29 cellular contexts compared by ENCODE assay signal in genomic region chr5:56078271-56078670, GRCh38.
DNase-seq lines count a peak whose midpoint lies in the region; ATAC-seq and TF ChIP-seq lines count a peak whose summit lies in the region.
"Had no signal": no experiment of that assay in that cellular context is flagged by ENCODE, and none has a peak within 500 bp of the region (broad histone marks: within the 10 kb centered on the region; RNA-seq: fewer than 3 reads in every experiment).

No MANE protein-coding gene starts in this region.

- peaks cover 43% of the 10 kb centered on the region for H3K4me1 Mint-ChIP-seq in T-helper 2 cell treated with Interferon-gamma antibody and Interleukin-4, amounts not matched to agents 5 μg/mL and 100 μg/mL, for 36 hours (ENCODE audit: low read depth)

- H3K36me3 Mint-ChIP-seq in T-helper 2 cell treated with Interferon-gamma antibody and Interleukin-4, amounts not matched to agents 5 μg/mL and 100 μg/mL, for 36 hours (ENCODE audit: low read depth) = peaks cover 2% of the 10 kb centered on the region

- peaks cover 0 to 5% (median 2%) of the 10 kb centered on the region in 11 experiments; a peak in 12 of 22 replicates for H3K9me3 ChIP-seq in BLaER1 treated with 17β-estradiol and CSF1 and Interleukin-3, amounts not matched to agents 10 nM and 100 nM (replicated peaks in 1 of 11)
- H3K9me3 ChIP-seq in gastrocnemius medialis = no peaks in the 10 kb centered on the region
- H3K9me3 ChIP-seq: SK-N-SH, tibial nerve had no signal

- peak overlapping the region in 1 of 10 experiments; percentile 9; a peak in 2 of 20 replicates for H3K4me3 ChIP-seq in BLaER1 treated with 17β-estradiol and CSF1 and Interleukin-3, amounts not matched to agents 10 nM and 100 nM
- no peak overlapping the region for H3K4me3 ChIP-seq in gastrocnemius medialis
- H3K4me3 ChIP-seq: dorsolateral prefrontal cortex, lung, tibial nerve had no signal

- TF ChIP-seq POLR2A in gastrocnemius medialis (IDR thresholded peaks at IDR 0.05) = no peak

- no peaks in the 10 kb centered on the region for H3K36me3 ChIP-seq in BLaER1 treated with 17β-estradiol and CSF1 and Interleukin-3, amounts not matched to agents 10 nM and 100 nM
- H3K36me3 ChIP-seq in gastrocnemius medialis = no peaks in the 10 kb centered on the region
- H3K36me3 ChIP-seq: tibial nerve had no signal

- no peaks in the 10 kb centered on the region for H3K27me3 ChIP-seq in BLaER1 treated with 17β-estradiol and CSF1 and Interleukin-3, amounts not matched to agents 10 nM and 100 nM
- H3K27me3 ChIP-seq in gastrocnemius medialis = no peaks in the 10 kb centered on the region
- H3K27me3 ChIP-seq: tibial nerve had no signal

- H3K4me2 ChIP-seq in BLaER1 treated with 17β-estradiol and CSF1 and Interleukin-3, amounts not matched to agents 10 nM and 100 nM = peak overlapping the region; percentile 53 to 94 (median 68)
- H3K4me2 ChIP-seq: SK-N-SH had no signal

- no peak overlapping the region for H3K27ac Mint-ChIP-seq in T-helper 2 cell treated with Interferon-gamma antibody and Interleukin-4, amounts not matched to agents 5 μg/mL and 100 μg/mL, for 36 hours
- H3K27ac Mint-ChIP-seq: activated naive CD8-positive, alpha-beta T cell treated with anti-CD3 and anti-CD28 coated beads, Interleukin-2, amount 50 U/mL, for 24 hours; stimulated activated naive CD8-positive, alpha-beta T cell treated with anti-CD3 and anti-CD28 coated beads, Interleukin-15, Interleukin-2, amounts not matched to agents 100 ng/mL and 50 ng/mL, for 24 hours; T-helper 17 cell had no signal

- H3K4me1 ChIP-seq in BLaER1 treated with 17β-estradiol and CSF1 and Interleukin-3, amounts not matched to agents 10 nM and 100 nM = peaks cover 32 to 48% (median 41%) of the 10 kb centered on the region in 10 experiments
- H3K4me1 ChIP-seq in gastrocnemius medialis = peaks cover 4 to 10% of the 10 kb centered on the region in 2 donors

- TF ChIP-seq CTCF in gastrocnemius medialis (IDR thresholded peaks at IDR 0.05 in 4 of 5, conservative IDR thresholded peaks at IDR 0.05 in 1 of 5) (no peak), GM10266 (IDR thresholded peaks at IDR 0.05; ENCODE audit: control insufficient read depth, insufficient read depth, low read depth, missing control alignments) (no peak)

- in situ Hi-C loops in gastrocnemius medialis (cut with MboI; ENCODE audit: low sequenced_read_pairs in 4 of 4) = no loop called here

- DNase-seq in left ventricle myocardium superior = no peak
- no peak for DNase-seq in gastrocnemius medialis
- DNase-seq in activated CD4-positive, alpha-beta T cell treated with anti-CD3 and anti-CD28 coated beads for 48 hours = no peak
- no peak for DNase-seq in NCI-H1694 (lab: John Stamatoyannopoulos, UW)
- DNase-seq in GM10266 (ENCODE audit: extremely low spot score) = no peak
- DNase-seq in T-helper 2 cell treated with Interferon-gamma antibody and Interleukin-4, amounts not matched to agents 5 μg/mL and 100 μg/mL, for 36 hours (ENCODE audit: low spot score) = no peak
- DNase-seq: ACHN; activated CD4-positive, alpha-beta T cell treated with anti-CD3 and anti-CD28 coated beads for 1 hour; activated CD8-positive, alpha-beta memory T cell treated with anti-CD3 and anti-CD28 coated beads for 24 hours; activated gamma-delta T cell; activated naive CD8-positive, alpha-beta T cell treated with anti-CD3 and anti-CD28 coated beads, Interleukin-2, amount 50 U/mL, for 24 hours; activated T-cell treated with anti-CD3 and anti-CD28 coated beads, Interleukin-2, amount 50 U/mL, for 1 hour; cerebellar nuclear complex; COR-L47; DMS79 treated with DMSO at 0.1 percent for 48 hours; dorsolateral prefrontal cortex; GF-D8; HCEC 1CT; NCI-H1092 treated with DMSO at 0.1 percent for 48 hours; NCI-H2029; NCI-H2227 treated with DMSO at 0.1 percent for 48 hours; SK-N-SH; T-helper 17 cell had no signal

- H3K9me3 Mint-ChIP-seq in T-helper 2 cell treated with Interferon-gamma antibody and Interleukin-4, amounts not matched to agents 5 μg/mL and 100 μg/mL, for 36 hours = no peaks in the 10 kb centered on the region
- H3K9me3 Mint-ChIP-seq: stimulated activated naive CD8-positive, alpha-beta T cell treated with anti-CD3 and anti-CD28 coated beads, Interleukin-15, Interleukin-2, amounts not matched to agents 100 ng/mL and 50 ng/mL, for 24 hours had no signal

- H3K9ac ChIP-seq in BLaER1 treated with 17β-estradiol and CSF1 and Interleukin-3, amounts not matched to agents 10 nM and 100 nM = peak overlapping the region in 1 of 11 experiments; percentile 10; a peak in 1 of 22 replicates
- H3K9ac ChIP-seq: SK-N-SH had no signal

- no peaks in the 10 kb centered on the region for H4K20me1 ChIP-seq in BLaER1 treated with 17β-estradiol and CSF1 and Interleukin-3, amounts not matched to agents 10 nM and 100 nM

- H3K27me3 Mint-ChIP-seq in T-helper 2 cell treated with Interferon-gamma antibody and Interleukin-4, amounts not matched to agents 5 μg/mL and 100 μg/mL, for 36 hours (ENCODE audit: low read depth) = peaks cover 9% of the 10 kb centered on the region
- H3K27me3 Mint-ChIP-seq: activated naive CD8-positive, alpha-beta T cell treated with anti-CD3 and anti-CD28 coated beads, Interleukin-2, amount 50 U/mL, for 24 hours; stimulated activated naive CD8-positive, alpha-beta T cell treated with anti-CD3 and anti-CD28 coated beads, Interleukin-15, Interleukin-2, amounts not matched to agents 100 ng/mL and 50 ng/mL, for 24 hours; T-helper 17 cell had no signal

- intact Hi-C loops in left ventricle myocardium superior (cut with micrococcal nuclease) = no loop called here
- intact Hi-C loops in gastrocnemius medialis (cut with DNase I; ENCODE audit: low total_unique reads) = loop anchor here (5.0 kb wide), 1 partner anchor 99 kb away; no protein-coding TSS in a partner anchor

- H3K4me3 Mint-ChIP-seq in T-helper 2 cell treated with Interferon-gamma antibody and Interleukin-4, amounts not matched to agents 5 μg/mL and 100 μg/mL, for 36 hours = no peak overlapping the region
- H3K4me3 Mint-ChIP-seq: activated naive CD8-positive, alpha-beta T cell treated with anti-CD3 and anti-CD28 coated beads, Interleukin-2, amount 50 U/mL, for 24 hours; stimulated activated naive CD8-positive, alpha-beta T cell treated with anti-CD3 and anti-CD28 coated beads, Interleukin-15, Interleukin-2, amounts not matched to agents 100 ng/mL and 50 ng/mL, for 24 hours; T-helper 17 cell had no signal

- peak; percentile 17 for ATAC-seq in left ventricle myocardium superior
- no peak for ATAC-seq in gastrocnemius medialis
- ATAC-seq: activated naive CD8-positive, alpha-beta T cell treated with anti-CD3 and anti-CD28 coated beads, Interleukin-2, amount 50 U/mL, for 24 hours; T-helper 17 cell had no signal

- peak overlapping the region in 5 of 11 experiments; percentile 1 to 41 (median 14); a peak in 6 of 22 replicates for H3K27ac ChIP-seq in BLaER1 treated with 17β-estradiol and CSF1 and Interleukin-3, amounts not matched to agents 10 nM and 100 nM
- peak overlapping the region; percentile 39 to 63 (median 51) for H3K27ac ChIP-seq in gastrocnemius medialis
- H3K27ac ChIP-seq: dorsolateral prefrontal cortex, RWPE1 had no signal

TF ChIP-seq in PFSK-1, 5 proteins besides CTCF, POLR2A, EP300 and RAD21:
- TF ChIP-seq TAF1 (IDR thresholded peaks at IDR 0.05; ENCODE audit: borderline replicate concordance, insufficient read depth, low read length) (no peak), SIN3A (IDR thresholded peaks at IDR 0.05; ENCODE audit: borderline replicate concordance, insufficient read depth, low read length) (no peak), POLR2AphosphoS5 (IDR thresholded peaks at IDR 0.05; ENCODE audit: low read depth, low read length) (no peak)
- TF ChIP-seq, protein P1, sequence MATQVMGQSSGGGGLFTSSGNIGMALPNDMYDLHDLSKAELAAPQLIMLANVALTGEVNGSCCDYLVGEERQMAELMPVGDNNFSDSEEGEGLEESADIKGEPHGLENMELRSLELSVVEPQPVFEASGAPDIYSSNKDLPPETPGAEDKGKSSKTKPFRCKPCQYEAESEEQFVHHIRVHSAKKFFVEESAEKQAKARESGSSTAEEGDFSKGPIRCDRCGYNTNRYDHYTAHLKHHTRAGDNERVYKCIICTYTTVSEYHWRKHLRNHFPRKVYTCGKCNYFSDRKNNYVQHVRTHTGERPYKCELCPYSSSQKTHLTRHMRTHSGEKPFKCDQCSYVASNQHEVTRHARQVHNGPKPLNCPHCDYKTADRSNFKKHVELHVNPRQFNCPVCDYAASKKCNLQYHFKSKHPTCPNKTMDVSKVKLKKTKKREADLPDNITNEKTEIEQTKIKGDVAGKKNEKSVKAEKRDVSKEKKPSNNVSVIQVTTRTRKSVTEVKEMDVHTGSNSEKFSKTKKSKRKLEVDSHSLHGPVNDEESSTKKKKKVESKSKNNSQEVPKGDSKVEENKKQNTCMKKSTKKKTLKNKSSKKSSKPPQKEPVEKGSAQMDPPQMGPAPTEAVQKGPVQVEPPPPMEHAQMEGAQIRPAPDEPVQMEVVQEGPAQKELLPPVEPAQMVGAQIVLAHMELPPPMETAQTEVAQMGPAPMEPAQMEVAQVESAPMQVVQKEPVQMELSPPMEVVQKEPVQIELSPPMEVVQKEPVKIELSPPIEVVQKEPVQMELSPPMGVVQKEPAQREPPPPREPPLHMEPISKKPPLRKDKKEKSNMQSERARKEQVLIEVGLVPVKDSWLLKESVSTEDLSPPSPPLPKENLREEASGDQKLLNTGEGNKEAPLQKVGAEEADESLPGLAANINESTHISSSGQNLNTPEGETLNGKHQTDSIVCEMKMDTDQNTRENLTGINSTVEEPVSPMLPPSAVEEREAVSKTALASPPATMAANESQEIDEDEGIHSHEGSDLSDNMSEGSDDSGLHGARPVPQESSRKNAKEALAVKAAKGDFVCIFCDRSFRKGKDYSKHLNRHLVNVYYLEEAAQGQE (IDR thresholded peaks at IDR 0.05; ENCODE audit: insufficient read depth in 1 of 2, low read depth in 2 of 2, low read length in 2 of 2) = peak; percentile 27 to 74; a peak in 1 of 4 replicates
